Comparison of ENCODE assay signal across 1 cellular context in the genomic region with DNA sequence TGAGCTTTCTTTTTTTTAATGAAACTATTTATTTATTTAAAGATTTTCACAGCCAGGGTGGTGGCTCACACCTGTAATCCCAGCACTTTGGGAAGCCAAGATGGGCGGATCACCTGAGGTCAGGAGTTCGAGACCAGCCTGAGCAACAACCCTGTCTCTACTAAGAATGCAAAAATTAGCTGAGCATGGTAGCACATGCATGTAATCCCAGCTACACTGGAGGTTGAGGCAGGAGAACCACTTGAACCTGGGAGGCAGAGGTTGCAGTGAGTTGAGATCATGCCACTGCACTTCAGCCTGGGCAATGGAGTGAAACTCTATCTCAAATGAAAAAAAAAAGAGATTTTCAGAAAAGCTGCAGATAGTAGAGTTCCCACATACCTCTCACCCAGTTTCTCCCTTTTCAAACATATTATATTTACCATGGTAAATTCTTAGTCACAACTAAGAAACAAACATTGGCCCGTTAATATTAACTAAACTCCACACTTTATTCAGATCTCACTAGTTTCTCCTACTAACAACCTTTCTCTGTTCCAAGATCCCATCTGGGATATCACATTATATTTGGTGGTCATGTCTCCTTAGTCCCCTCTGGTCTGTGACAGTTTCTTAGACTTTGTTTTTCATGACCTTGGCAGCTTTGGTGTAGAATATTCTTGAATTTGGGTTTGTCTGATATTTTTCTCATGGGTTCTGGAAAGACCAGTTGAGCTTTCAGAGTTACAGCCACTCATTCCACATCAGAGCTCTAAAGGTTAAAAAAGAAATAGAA.
TF ChIP-seq lines count a peak whose summit lies in the region.

No MANE protein-coding gene starts in this region.

TF ChIP-seq in HepG2, 621 proteins besides CTCF, POLR2A, EP300 and RAD21 (continued from another document and continues in another):
- TF ChIP-seq, protein P1, sequence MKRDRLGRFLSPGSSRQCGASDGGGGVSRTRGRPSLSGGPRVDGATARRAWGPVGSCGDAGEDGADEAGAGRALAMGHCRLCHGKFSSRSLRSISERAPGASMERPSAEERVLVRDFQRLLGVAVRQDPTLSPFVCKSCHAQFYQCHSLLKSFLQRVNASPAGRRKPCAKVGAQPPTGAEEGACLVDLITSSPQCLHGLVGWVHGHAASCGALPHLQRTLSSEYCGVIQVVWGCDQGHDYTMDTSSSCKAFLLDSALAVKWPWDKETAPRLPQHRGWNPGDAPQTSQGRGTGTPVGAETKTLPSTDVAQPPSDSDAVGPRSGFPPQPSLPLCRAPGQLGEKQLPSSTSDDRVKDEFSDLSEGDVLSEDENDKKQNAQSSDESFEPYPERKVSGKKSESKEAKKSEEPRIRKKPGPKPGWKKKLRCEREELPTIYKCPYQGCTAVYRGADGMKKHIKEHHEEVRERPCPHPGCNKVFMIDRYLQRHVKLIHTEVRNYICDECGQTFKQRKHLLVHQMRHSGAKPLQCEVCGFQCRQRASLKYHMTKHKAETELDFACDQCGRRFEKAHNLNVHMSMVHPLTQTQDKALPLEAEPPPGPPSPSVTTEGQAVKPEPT (CRISPR knock-in tag; IDR thresholded peaks at IDR 0.05; ENCODE audit: low read depth), result no peak
- TF ChIP-seq ZNF263 (CRISPR knock-in tag; IDR thresholded peaks at IDR 0.05), result no peak
- TF ChIP-seq, protein P2, sequence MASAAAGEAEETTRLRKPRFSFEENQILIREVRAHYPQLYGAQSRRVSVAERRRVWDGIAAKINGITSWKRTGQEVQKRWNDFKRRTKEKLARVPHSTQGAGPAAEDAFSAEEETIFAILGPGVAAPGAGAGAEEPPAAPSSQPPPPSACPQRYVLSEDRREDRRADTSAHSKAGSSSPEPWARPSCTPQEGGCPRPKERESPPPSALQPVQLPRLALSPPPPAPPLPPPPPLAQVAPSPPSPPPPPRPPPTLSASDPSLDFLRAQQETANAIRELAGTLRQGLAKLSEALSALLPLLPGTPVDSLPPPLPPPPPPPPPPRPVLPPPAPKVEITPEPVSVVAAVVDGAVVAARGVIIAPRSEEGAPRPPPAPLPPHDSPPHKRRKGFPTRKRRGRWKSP (CRISPR knock-in tag; IDR thresholded peaks at IDR 0.05), result peak; percentile 55; the same call in 1 of the 2 replicates
- no peak for TF ChIP-seq ZNF605 (CRISPR knock-in tag; IDR thresholded peaks at IDR 0.05)
- no peak for TF ChIP-seq ZNF879 (CRISPR knock-in tag; IDR thresholded peaks at IDR 0.05)
- TF ChIP-seq ZNF234 (CRISPR knock-in tag; conservative IDR thresholded peaks at IDR 0.05), result no peak
- no peak for TF ChIP-seq ZFX (CRISPR knock-in tag; IDR thresholded peaks at IDR 0.05; ENCODE audit: low read depth)
- TF ChIP-seq JDP2 (CRISPR knock-in tag; IDR thresholded peaks at IDR 0.05; ENCODE audit: borderline replicate concordance), result no peak
- no peak; the same call in 1 of the 2 replicates for TF ChIP-seq RBFOX2 (IDR thresholded peaks at IDR 0.05; ENCODE audit: low read depth, low read length)
- TF ChIP-seq ZMYM2 (CRISPR knock-in tag; IDR thresholded peaks at IDR 0.05), result peak; percentile 76; the same call in 1 of the 2 replicates
- no peak for TF ChIP-seq SRY (CRISPR knock-in tag; IDR thresholded peaks at IDR 0.05)
- 0 out of 2 replicates have a peak, but pooled peaks have one; percentile 68 for TF ChIP-seq TOPORS (CRISPR knock-in tag; IDR thresholded peaks at IDR 0.05)
- no peak for TF ChIP-seq NFRKB (IDR thresholded peaks at IDR 0.05)
- no peak for TF ChIP-seq TCF12 (IDR thresholded peaks at IDR 0.05)
- no peak for TF ChIP-seq TCF12 (CRISPR knock-in tag; IDR thresholded peaks at IDR 0.05)
- no peak for TF ChIP-seq HNRNPH1 (optimal IDR thresholded peaks at IDR 0.05; ENCODE audit: low read depth, low read length)
- TF ChIP-seq, protein P3, sequence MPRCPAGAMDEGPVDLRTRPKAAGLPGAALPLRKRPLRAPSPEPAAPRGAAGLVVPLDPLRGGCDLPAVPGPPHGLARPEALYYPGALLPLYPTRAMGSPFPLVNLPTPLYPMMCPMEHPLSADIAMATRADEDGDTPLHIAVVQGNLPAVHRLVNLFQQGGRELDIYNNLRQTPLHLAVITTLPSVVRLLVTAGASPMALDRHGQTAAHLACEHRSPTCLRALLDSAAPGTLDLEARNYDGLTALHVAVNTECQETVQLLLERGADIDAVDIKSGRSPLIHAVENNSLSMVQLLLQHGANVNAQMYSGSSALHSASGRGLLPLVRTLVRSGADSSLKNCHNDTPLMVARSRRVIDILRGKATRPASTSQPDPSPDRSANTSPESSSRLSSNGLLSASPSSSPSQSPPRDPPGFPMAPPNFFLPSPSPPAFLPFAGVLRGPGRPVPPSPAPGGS (CRISPR knock-in tag; IDR thresholded peaks at IDR 0.05), result 0 out of 2 replicates have a peak, but pooled peaks have one; percentile 32
- TF ChIP-seq ZNF431 (CRISPR knock-in tag; IDR thresholded peaks at IDR 0.05; ENCODE audit: borderline replicate concordance, low read depth), result no peak
- 0 out of 2 replicates have a peak, but pooled peaks have one; percentile 15 for TF ChIP-seq ZBTB3 (CRISPR knock-in tag; IDR thresholded peaks at IDR 0.05; ENCODE audit: borderline replicate concordance, low read depth)
- TF ChIP-seq, protein P4, sequence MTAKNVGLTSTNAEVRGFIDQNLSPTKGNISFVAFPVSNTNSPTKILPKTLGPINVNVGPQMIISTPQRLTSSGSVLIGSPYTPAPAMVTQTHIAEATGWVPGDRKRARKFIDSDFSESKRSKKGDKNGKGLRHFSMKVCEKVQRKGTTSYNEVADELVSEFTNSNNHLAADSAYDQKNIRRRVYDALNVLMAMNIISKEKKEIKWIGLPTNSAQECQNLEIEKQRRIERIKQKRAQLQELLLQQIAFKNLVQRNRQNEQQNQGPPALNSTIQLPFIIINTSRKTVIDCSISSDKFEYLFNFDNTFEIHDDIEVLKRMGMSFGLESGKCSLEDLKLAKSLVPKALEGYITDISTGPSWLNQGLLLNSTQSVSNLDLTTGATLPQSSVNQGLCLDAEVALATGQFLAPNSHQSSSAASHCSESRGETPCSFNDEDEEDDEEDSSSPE (CRISPR knock-in tag; IDR thresholded peaks at IDR 0.05), result no peak
- TF ChIP-seq RBM39 (IDR thresholded peaks at IDR 0.05; ENCODE audit: low read depth, low read length, poor library complexity, severe bottlenecking), result no peak
- TF ChIP-seq CBFB (CRISPR knock-in tag; IDR thresholded peaks at IDR 0.05), result no peak
- TF ChIP-seq ZNF33B (CRISPR knock-in tag; IDR thresholded peaks at IDR 0.05), result no peak
- TF ChIP-seq ISL2 (CRISPR knock-in tag; IDR thresholded peaks at IDR 0.05), result no peak
- TF ChIP-seq, protein P5, sequence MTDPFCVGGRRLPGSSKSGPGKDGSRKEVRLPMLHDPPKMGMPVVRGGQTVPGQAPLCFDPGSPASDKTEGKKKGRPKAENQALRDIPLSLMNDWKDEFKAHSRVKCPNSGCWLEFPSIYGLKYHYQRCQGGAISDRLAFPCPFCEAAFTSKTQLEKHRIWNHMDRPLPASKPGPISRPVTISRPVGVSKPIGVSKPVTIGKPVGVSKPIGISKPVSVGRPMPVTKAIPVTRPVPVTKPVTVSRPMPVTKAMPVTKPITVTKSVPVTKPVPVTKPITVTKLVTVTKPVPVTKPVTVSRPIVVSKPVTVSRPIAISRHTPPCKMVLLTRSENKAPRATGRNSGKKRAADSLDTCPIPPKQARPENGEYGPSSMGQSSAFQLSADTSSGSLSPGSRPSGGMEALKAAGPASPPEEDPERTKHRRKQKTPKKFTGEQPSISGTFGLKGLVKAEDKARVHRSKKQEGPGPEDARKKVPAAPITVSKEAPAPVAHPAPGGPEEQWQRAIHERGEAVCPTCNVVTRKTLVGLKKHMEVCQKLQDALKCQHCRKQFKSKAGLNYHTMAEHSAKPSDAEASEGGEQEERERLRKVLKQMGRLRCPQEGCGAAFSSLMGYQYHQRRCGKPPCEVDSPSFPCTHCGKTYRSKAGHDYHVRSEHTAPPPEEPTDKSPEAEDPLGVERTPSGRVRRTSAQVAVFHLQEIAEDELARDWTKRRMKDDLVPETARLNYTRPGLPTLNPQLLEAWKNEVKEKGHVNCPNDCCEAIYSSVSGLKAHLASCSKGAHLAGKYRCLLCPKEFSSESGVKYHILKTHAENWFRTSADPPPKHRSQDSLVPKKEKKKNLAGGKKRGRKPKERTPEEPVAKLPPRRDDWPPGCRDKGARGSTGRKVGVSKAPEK (CRISPR knock-in tag; IDR thresholded peaks at IDR 0.05; ENCODE audit: borderline replicate concordance), result 0 out of 2 replicates have a peak, but pooled peaks have one; percentile 14
- no peak for TF ChIP-seq ZNF34 (CRISPR knock-in tag; IDR thresholded peaks at IDR 0.05; ENCODE audit: borderline replicate concordance)
- no peak for TF ChIP-seq HNF4G (IDR thresholded peaks at IDR 0.05; ENCODE audit: borderline replicate concordance, low read depth, low read length)
- no peak for TF ChIP-seq HNF4G (CRISPR knock-in tag; IDR thresholded peaks at IDR 0.05; ENCODE audit: borderline replicate concordance, low read depth)
- no peak for TF ChIP-seq SMAD1 (CRISPR knock-in tag; IDR thresholded peaks at IDR 0.05; ENCODE audit: borderline replicate concordance, low read depth)
- TF ChIP-seq, protein P6, sequence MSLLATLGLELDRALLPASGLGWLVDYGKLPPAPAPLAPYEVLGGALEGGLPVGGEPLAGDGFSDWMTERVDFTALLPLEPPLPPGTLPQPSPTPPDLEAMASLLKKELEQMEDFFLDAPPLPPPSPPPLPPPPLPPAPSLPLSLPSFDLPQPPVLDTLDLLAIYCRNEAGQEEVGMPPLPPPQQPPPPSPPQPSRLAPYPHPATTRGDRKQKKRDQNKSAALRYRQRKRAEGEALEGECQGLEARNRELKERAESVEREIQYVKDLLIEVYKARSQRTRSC (CRISPR knock-in tag; IDR thresholded peaks at IDR 0.05; ENCODE audit: low read depth), result no peak
- TF ChIP-seq, protein P7, sequence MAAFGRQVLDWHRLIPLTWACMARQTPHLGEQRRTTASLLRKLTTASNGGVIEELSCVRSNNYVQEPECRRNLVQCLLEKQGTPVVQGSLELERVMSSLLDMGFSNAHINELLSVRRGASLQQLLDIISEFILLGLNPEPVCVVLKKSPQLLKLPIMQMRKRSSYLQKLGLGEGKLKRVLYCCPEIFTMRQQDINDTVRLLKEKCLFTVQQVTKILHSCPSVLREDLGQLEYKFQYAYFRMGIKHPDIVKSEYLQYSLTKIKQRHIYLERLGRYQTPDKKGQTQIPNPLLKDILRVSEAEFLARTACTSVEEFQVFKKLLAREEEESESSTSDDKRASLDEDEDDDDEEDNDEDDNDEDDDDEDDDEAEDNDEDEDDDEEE (CRISPR knock-in tag; IDR thresholded peaks at IDR 0.05), result no peak
- TF ChIP-seq, protein P8, sequence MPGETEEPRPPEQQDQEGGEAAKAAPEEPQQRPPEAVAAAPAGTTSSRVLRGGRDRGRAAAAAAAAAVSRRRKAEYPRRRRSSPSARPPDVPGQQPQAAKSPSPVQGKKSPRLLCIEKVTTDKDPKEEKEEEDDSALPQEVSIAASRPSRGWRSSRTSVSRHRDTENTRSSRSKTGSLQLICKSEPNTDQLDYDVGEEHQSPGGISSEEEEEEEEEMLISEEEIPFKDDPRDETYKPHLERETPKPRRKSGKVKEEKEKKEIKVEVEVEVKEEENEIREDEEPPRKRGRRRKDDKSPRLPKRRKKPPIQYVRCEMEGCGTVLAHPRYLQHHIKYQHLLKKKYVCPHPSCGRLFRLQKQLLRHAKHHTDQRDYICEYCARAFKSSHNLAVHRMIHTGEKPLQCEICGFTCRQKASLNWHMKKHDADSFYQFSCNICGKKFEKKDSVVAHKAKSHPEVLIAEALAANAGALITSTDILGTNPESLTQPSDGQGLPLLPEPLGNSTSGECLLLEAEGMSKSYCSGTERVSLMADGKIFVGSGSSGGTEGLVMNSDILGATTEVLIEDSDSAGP (CRISPR knock-in tag; IDR thresholded peaks at IDR 0.05; ENCODE audit: borderline replicate concordance), result no peak
- no peak for TF ChIP-seq GLI4 (CRISPR knock-in tag; IDR thresholded peaks at IDR 0.05; ENCODE audit: borderline replicate concordance)
- TF ChIP-seq SSRP1 (CRISPR knock-in tag; IDR thresholded peaks at IDR 0.05), result no peak
- no peak for TF ChIP-seq ZNF468 (CRISPR knock-in tag; IDR thresholded peaks at IDR 0.05)
- no peak for TF ChIP-seq SOX13 (IDR thresholded peaks at IDR 0.05)
- no peak for TF ChIP-seq SOX13 (CRISPR knock-in tag; conservative IDR thresholded peaks at IDR 0.05 in 1 of 2, IDR thresholded peaks at IDR 0.05 in 1 of 2)
- TF ChIP-seq ELF4 (CRISPR knock-in tag; IDR thresholded peaks at IDR 0.05; ENCODE audit: borderline replicate concordance), result peak; percentile 68; the same call in 1 of the 2 replicates
- no peak for TF ChIP-seq ZMYM4 (CRISPR knock-in tag; IDR thresholded peaks at IDR 0.05)
- TF ChIP-seq, protein P9, sequence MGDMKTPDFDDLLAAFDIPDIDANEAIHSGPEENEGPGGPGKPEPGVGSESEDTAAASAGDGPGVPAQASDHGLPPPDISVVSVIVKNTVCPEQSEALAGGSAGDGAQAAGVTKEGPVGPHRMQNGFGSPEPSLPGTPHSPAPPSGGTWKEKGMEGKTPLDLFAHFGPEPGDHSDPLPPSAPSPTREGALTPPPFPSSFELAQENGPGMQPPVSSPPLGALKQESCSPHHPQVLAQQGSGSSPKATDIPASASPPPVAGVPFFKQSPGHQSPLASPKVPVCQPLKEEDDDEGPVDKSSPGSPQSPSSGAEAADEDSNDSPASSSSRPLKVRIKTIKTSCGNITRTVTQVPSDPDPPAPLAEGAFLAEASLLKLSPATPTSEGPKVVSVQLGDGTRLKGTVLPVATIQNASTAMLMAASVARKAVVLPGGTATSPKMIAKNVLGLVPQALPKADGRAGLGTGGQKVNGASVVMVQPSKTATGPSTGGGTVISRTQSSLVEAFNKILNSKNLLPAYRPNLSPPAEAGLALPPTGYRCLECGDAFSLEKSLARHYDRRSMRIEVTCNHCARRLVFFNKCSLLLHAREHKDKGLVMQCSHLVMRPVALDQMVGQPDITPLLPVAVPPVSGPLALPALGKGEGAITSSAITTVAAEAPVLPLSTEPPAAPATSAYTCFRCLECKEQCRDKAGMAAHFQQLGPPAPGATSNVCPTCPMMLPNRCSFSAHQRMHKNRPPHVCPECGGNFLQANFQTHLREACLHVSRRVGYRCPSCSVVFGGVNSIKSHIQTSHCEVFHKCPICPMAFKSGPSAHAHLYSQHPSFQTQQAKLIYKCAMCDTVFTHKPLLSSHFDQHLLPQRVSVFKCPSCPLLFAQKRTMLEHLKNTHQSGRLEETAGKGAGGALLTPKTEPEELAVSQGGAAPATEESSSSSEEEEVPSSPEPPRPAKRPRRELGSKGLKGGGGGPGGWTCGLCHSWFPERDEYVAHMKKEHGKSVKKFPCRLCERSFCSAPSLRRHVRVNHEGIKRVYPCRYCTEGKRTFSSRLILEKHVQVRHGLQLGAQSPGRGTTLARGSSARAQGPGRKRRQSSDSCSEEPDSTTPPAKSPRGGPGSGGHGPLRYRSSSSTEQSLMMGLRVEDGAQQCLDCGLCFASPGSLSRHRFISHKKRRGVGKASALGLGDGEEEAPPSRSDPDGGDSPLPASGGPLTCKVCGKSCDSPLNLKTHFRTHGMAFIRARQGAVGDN (CRISPR knock-in tag; IDR thresholded peaks at IDR 0.05), result peak; percentile 14; the same call in 1 of the 2 replicates
- TF ChIP-seq, protein P10, sequence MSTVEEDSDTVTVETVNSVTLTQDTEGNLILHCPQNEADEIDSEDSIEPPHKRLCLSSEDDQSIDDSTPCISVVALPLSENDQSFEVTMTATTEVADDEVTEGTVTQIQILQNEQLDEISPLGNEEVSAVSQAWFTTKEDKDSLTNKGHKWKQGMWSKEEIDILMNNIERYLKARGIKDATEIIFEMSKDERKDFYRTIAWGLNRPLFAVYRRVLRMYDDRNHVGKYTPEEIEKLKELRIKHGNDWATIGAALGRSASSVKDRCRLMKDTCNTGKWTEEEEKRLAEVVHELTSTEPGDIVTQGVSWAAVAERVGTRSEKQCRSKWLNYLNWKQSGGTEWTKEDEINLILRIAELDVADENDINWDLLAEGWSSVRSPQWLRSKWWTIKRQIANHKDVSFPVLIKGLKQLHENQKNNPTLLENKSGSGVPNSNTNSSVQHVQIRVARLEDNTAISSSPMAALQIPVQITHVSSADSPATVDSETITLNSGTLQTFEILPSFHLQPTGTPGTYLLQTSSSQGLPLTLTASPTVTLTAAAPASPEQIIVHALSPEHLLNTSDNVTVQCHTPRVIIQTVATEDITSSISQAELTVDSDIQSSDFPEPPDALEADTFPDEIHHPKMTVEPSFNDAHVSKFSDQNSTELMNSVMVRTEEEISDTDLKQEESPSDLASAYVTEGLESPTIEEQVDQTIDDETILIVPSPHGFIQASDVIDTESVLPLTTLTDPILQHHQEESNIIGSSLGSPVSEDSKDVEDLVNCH (CRISPR knock-in tag; IDR thresholded peaks at IDR 0.05), result no peak
